Comparison of ENCODE assay signal across 29 cellular contexts in genomic region chr2:206023183-206023582, GRCh38.
A peak's percentile ranks its signal among the peaks of the same experiment; 100 is the strongest.
DNase-seq lines count a peak whose midpoint lies in the region; ATAC-seq, FAIRE-seq and TF ChIP-seq lines count a peak whose summit lies in the region.
"Had no signal": no experiment of that assay in that cellular context is flagged by ENCODE, and none has a peak within 500 bp of the region (broad histone marks: within the 10 kb centered on the region; RNA-seq: fewer than 3 reads in every experiment).

No MANE protein-coding gene starts in this region.

- no peaks in the 10 kb centered on the region for H3K9me2 ChIP-seq in Loucy (replicated peaks; ENCODE audit: low read depth, low read length)

- no peak for FAIRE-seq in kidney (lab: Jason Lieb, UNC)
- FAIRE-seq: H1 had no signal

- TF ChIP-seq POLR2A in adrenal gland (IDR thresholded peaks at IDR 0.05) = no peak

- no peak overlapping the region for H2BK20ac ChIP-seq in H9 (ENCODE audit: low read depth, low read length, poor library complexity, severe bottlenecking)

- H4K20me1 ChIP-seq in H9 (ENCODE audit: control insufficient read depth, insufficient read depth, insufficient read length) (no peaks in the 10 kb centered on the region), Loucy (ENCODE audit: insufficient read depth, low read length, poor library complexity, severe bottlenecking) (peaks cover 4% of the 10 kb centered on the region)

- peaks cover 76% of the 10 kb centered on the region for H3K36me3 ChIP-seq in Loucy (ENCODE audit: insufficient read depth, low read length)
- H3K36me3 ChIP-seq in adrenal gland (replicated peaks in 1 of 2) = peaks cover 0 to 24% of the 10 kb centered on the region in 2 donors
- H3K36me3 ChIP-seq in kidney (ENCODE audit: control insufficient read depth in 1 of 2, insufficient read depth in 2 of 2, low read length in 2 of 2) = peaks cover 3 to 4% of the 10 kb centered on the region in 2 donors
- H3K36me3 ChIP-seq: uterus had no signal

- no peak overlapping the region for H3K14ac ChIP-seq in H9 (ENCODE audit: insufficient read depth, low read length)

- peaks cover 2% of the 10 kb centered on the region in 2 experiments; a peak in 1 of 4 replicates for H3K4me1 Mint-ChIP-seq in H9
- H3K4me1 Mint-ChIP-seq: CD14-positive monocyte, IgD-negative memory B cell had no signal

- no peak overlapping the region for H2BK12ac ChIP-seq in H9 (ENCODE audit: insufficient read length, low read depth, low read length)

- intact Hi-C loops in adrenal gland (cut with DNase I) = loop anchor here (10.0 kb wide), 3 partner anchors 62 to 132 kb away; partner anchors contain the start of genes EEF1B2 (in 1 of the 2), INO80D (in 1 of the 2) and NDUFS1 (in 1 of the 2)
- intact Hi-C loops in kidney (cut with DNase I) = no loop called here

- no peak overlapping the region for H3K4me3 ChIP-seq in Loucy (ENCODE audit: low read length, poor library complexity, severe bottlenecking)
- no peak overlapping the region for H3K4me3 ChIP-seq in adrenal gland
- H3K4me3 ChIP-seq in kidney (ENCODE audit: low read length in 2 of 2) = no peak overlapping the region
- H3K4me3 ChIP-seq: breast epithelium, esophagus muscularis mucosa, gastroesophageal sphincter, left lung, uterus had no signal

- no peaks in the 10 kb centered on the region for H3K9me3 ChIP-seq in H9 (ENCODE audit: control insufficient read depth, low read depth, low read length)
- H3K9me3 ChIP-seq in Loucy (ENCODE audit: insufficient read depth, low read depth, low read length) = no peaks in the 10 kb centered on the region
- no peaks in the 10 kb centered on the region for H3K9me3 ChIP-seq in adrenal gland (replicated peaks in 1 of 3)
- no peaks in the 10 kb centered on the region for H3K9me3 ChIP-seq in kidney (ENCODE audit: control insufficient read depth in 1 of 2, low read length in 2 of 2)
- H3K9me3 ChIP-seq: breast epithelium, esophagus muscularis mucosa, gastroesophageal sphincter, left lung, uterus had no signal

- no peak overlapping the region for H2AK5ac ChIP-seq in H9 (ENCODE audit: insufficient read length, low read length)

- no peak for ATAC-seq in HG02759 (IDR thresholded peaks at IDR 0.05; ENCODE audit: unreplicated experiment)
- ATAC-seq: gastroesophageal sphincter; left lung; naive thymus-derived CD8-positive, alpha-beta T cell had no signal

- no peak overlapping the region for H3K56ac ChIP-seq in H9 (ENCODE audit: insufficient read length, low read depth, low read length)

- no peaks in the 10 kb centered on the region for H3K23me2 ChIP-seq in H9 (ENCODE audit: insufficient read length, low read depth, low read length, poor library complexity, severe bottlenecking)

- no peak overlapping the region for H3T11ph ChIP-seq in H9 (ENCODE audit: low read length)

- no peaks in the 10 kb centered on the region for H3F3A ChIP-seq in Loucy (ENCODE audit: low read depth)

- H3K4ac ChIP-seq in H9 (ENCODE audit: low read depth, low read length) = no peak overlapping the region

- peaks cover 15 to 42% (median 19%) of the 10 kb centered on the region in 3 experiments for H3K36me3 Mint-ChIP-seq in H9 (ENCODE audit: insufficient read depth in 1 of 3, low read depth in 3 of 3)

- DNase-seq in H9 = no peak
- DNase-seq in adrenal gland = peak in 5 of 7 donors; percentile 29 to 60 (median 35)
- DNase-seq in kidney = no peak
- DNase-seq in substantia nigra (lab: John Stamatoyannopoulos, UW) = no peak
- no peak for DNase-seq in SK-N-DZ (ENCODE audit: low spot score)
- DNase-seq in DMS153 treated with DMSO at 0.1 percent for 48 hours (lab: John Stamatoyannopoulos, UW; ENCODE audit: unreplicated experiment) = no peak
- DNase-seq: activated CD4-positive, alpha-beta T cell treated with anti-CD3 and anti-CD28 coated beads, Interleukin-2, amount 50 U/mL, for 1 hour; activated naive CD4-positive, alpha-beta T cell treated with Interleukin-2 at 50 U/mL for 16 hours; amygdala; Calu3; hypothalamus; immature natural killer cell; left lung; naive thymus-derived CD8-positive, alpha-beta T cell; NCI-H146; occipital lobe; stimulated activated naive CD4-positive, alpha-beta T cell; SW 1271; T-helper 9 cell; uterus had no signal

- no peaks in the 10 kb centered on the region for H3K79me2 ChIP-seq in H9 (ENCODE audit: insufficient read depth, low read length)
- H3K79me2 ChIP-seq in Loucy (ENCODE audit: insufficient read depth, low read length) = no peaks in the 10 kb centered on the region

- no peak overlapping the region for H2BK120ac ChIP-seq in H9 (ENCODE audit: low read depth, low read length, poor library complexity, severe bottlenecking)

- H3K27ac ChIP-seq in H9 (ENCODE audit: insufficient read length, low read depth, low read length) = no peak overlapping the region
- no peak overlapping the region for H3K27ac ChIP-seq in adrenal gland
- no peak overlapping the region for H3K27ac ChIP-seq in kidney (ENCODE audit: low read depth in 2 of 2, low read length in 2 of 2)
- H3K27ac ChIP-seq in substantia nigra (ENCODE audit: low read depth, low read length, poor library complexity, severe bottlenecking) = no peak overlapping the region
- H3K27ac ChIP-seq: breast epithelium, esophagus muscularis mucosa, gastroesophageal sphincter, left lung, uterus had no signal

- H2BK15ac ChIP-seq in H9 (ENCODE audit: low read depth, low read length) = no peak overlapping the region

- no peaks in the 10 kb centered on the region for H3K79me1 ChIP-seq in H9 (ENCODE audit: insufficient read depth, low read depth, low read length, poor library complexity, severe bottlenecking)

- H3K4me2 ChIP-seq in H9 (ENCODE audit: insufficient read depth, insufficient read length, low read length) = no peak overlapping the region
- no peak overlapping the region for H3K4me2 ChIP-seq in Loucy (ENCODE audit: low read depth, low read length, poor library complexity, severe bottlenecking)

- 0 out of 3 replicates have a peak, but pooled peaks have one; percentile 10 for TF ChIP-seq CTCF in H9 (conservative IDR thresholded peaks at IDR 0.05)
- TF ChIP-seq CTCF in Loucy (conservative IDR thresholded peaks at IDR 0.05; ENCODE audit: low read length) = peak; percentile 34; the same call in 1 of the 2 replicates
- TF ChIP-seq CTCF in adrenal gland (IDR thresholded peaks at IDR 0.05) = peak in 5 of 6 experiments; percentile 17 to 53 (median 43)
- TF ChIP-seq CTCF in kidney (IDR thresholded peaks at IDR 0.05; ENCODE audit: borderline replicate concordance, extremely low read depth, insufficient read depth) = peak; percentile 7

- no peaks in the 10 kb centered on the region for H3K27me3 Mint-ChIP-seq in H9 (ENCODE audit: low read depth)
- H3K27me3 Mint-ChIP-seq: dendritic cell treated with granulocyte-macrophage colony-stimulating factor and Interleukin-4, amounts not matched to agents 40 ng/mL and 50 ng/mL, for 4 days; IgD-negative memory B cell; naive thymus-derived CD8-positive, alpha-beta T cell had no signal

- H3K27me3 ChIP-seq in H9 (ENCODE audit: insufficient read depth, low read length) (no peaks in the 10 kb centered on the region), Loucy (ENCODE audit: insufficient read depth, low read length, poor library complexity, severe bottlenecking) (no peaks in the 10 kb centered on the region), adrenal gland (no peaks in the 10 kb centered on the region)
- H3K27me3 ChIP-seq: breast epithelium, esophagus muscularis mucosa, gastroesophageal sphincter, left lung, uterus had no signal

- no peak overlapping the region for H3K23ac ChIP-seq in H9 (ENCODE audit: insufficient read length, low read depth, low read length)

- H4K5ac ChIP-seq in H9 (ENCODE audit: insufficient read length, low read depth, low read length) = no peak overlapping the region

- H3K4me3 Mint-ChIP-seq in H9 = no peak overlapping the region
- H3K4me3 Mint-ChIP-seq: CD14-positive monocyte; dendritic cell treated with granulocyte-macrophage colony-stimulating factor and Interleukin-4, amounts not matched to agents 40 ng/mL and 50 ng/mL, for 4 days; IgD-negative memory B cell; immature natural killer cell; naive thymus-derived CD8-positive, alpha-beta T cell had no signal

- WGBS in H9 (ENCODE audit: extremely low coverage, insufficient read length, low lambda C conversion rate) = no CpG with 5 or more reads among the region's 8 CpGs
- 56 to 72% (median 65%) methylated on average over 7 to 8 of the region's 8 CpGs for WGBS in adrenal gland, 4 donors

- H3K18ac ChIP-seq in H9 (ENCODE audit: insufficient read length, low read depth, low read length) = no peak overlapping the region

- no peaks in the 10 kb centered on the region for H3K9me3 Mint-ChIP-seq in H9
- H3K9me3 Mint-ChIP-seq: CD14-positive monocyte; dendritic cell treated with granulocyte-macrophage colony-stimulating factor and Interleukin-4, amounts not matched to agents 40 ng/mL and 50 ng/mL, for 4 days; IgD-negative memory B cell; immature natural killer cell; naive thymus-derived CD8-positive, alpha-beta T cell had no signal

- H4K91ac ChIP-seq in H9 (ENCODE audit: insufficient read length, low read depth, low read length) = no peak overlapping the region

- H2BK5ac ChIP-seq in H9 (ENCODE audit: insufficient read length, low read length) = no peak overlapping the region

- H3K9ac ChIP-seq in H9 (ENCODE audit: extremely low read depth, insufficient read length, low read length) = no peak overlapping the region
- no peak overlapping the region for H3K9ac ChIP-seq in Loucy (ENCODE audit: low read depth, low read length, poor library complexity, severe bottlenecking)
- H3K9ac ChIP-seq in kidney (ENCODE audit: low read length in 2 of 2) = no peak overlapping the region

- H2AFZ ChIP-seq in H9 (ENCODE audit: low read length) = no peak overlapping the region
- no peak overlapping the region for H2AFZ ChIP-seq in Loucy (ENCODE audit: low read length)

- no peak overlapping the region for H3K27ac Mint-ChIP-seq in H9
- H3K27ac Mint-ChIP-seq: CD14-positive monocyte; dendritic cell treated with granulocyte-macrophage colony-stimulating factor and Interleukin-4, amounts not matched to agents 40 ng/mL and 50 ng/mL, for 4 days; IgD-negative memory B cell had no signal

- H3K4me1 ChIP-seq in H9 (ENCODE audit: insufficient read depth, low read length) = no peaks in the 10 kb centered on the region
- no peaks in the 10 kb centered on the region for H3K4me1 ChIP-seq in Loucy (ENCODE audit: insufficient read depth, low read length, poor library complexity, severe bottlenecking)
- no peaks in the 10 kb centered on the region for H3K4me1 ChIP-seq in adrenal gland (replicated peaks in 1 of 2)
- H3K4me1 ChIP-seq in kidney (ENCODE audit: control insufficient read depth in 1 of 2, insufficient read depth in 1 of 2, low read depth in 1 of 2, low read length in 2 of 2) = no peaks in the 10 kb centered on the region
- H3K4me1 ChIP-seq: breast epithelium, esophagus muscularis mucosa, gastroesophageal sphincter, left lung, uterus had no signal

- no peak overlapping the region for H4K8ac ChIP-seq in H9 (replicated peaks; ENCODE audit: insufficient read length, low read depth, low read length)

Comparison
In these comparisons a context has a peak if more than half of its experiments do, and no peak if none do; other contexts are left out.
1. DNase-seq: peak in adrenal gland (5 of 7); none in H9 (single experiment), kidney (single experiment), substantia nigra (0 of 49), SK-N-DZ (single experiment) and DMS153 treated with DMSO at 0.1 percent for 48 hours (single experiment).
2. Peak in every context shown above with its lines, with median percentiles within 50 percentile points of each other: CTCF ChIP-seq.